In genomic region chr4:108743021-108743420, GRCh38 we compare ENCODE assay signal across 18 cellular contexts. TPM values are rescaled to one million over a fixed set of nuclear protein-coding genes. Genes with fewer than 3 reads are reported as not detected.
DNase-seq lines count a peak whose midpoint lies in the region; ATAC-seq and TF ChIP-seq lines count a peak whose summit lies in the region.
"Had no signal": no experiment of that assay in that cellular context is flagged by ENCODE, and none has a peak within 500 bp of the region (broad histone marks: within the 10 kb centered on the region; RNA-seq: fewer than 3 reads in every experiment).

No MANE protein-coding gene starts in this region.

- peak; percentile 66 for TF ChIP-seq RAD21 in liver (IDR thresholded peaks at IDR 0.05)

- CTCF ChIA-PET in AG04449 (lab: Yijun Ruan, JAX): no interaction called here

- no peaks in the 10 kb centered on the region for H3K36me3 Mint-ChIP-seq in HFFc6 (ENCODE audit: low read depth)

- no peak overlapping the region for H3K27ac Mint-ChIP-seq in HFFc6

- peaks cover 6% of the 10 kb centered on the region for H3K27me3 Mint-ChIP-seq in HFFc6 (ENCODE audit: insufficient read depth)

- H3K27ac ChIP-seq in liver (ENCODE audit: low read depth in 1 of 2, low read length in 2 of 2) (no peak overlapping the region), prostate gland (no peak overlapping the region)

- H3K4me3 Mint-ChIP-seq in HFFc6: no peak overlapping the region; the same call in 1 of the 2 replicates

- H3K27me3 ChIP-seq in liver (ENCODE audit: control insufficient read depth in 4 of 4, insufficient read depth in 4 of 4, low read length in 3 of 4) (no peaks in the 10 kb centered on the region), prostate gland (replicated peaks; ENCODE audit: insufficient read depth) (no peaks in the 10 kb centered on the region)

- no peaks in the 10 kb centered on the region for H3K9me3 ChIP-seq in liver (ENCODE audit: control insufficient read depth in 4 of 4, low read length in 3 of 4)
- no peaks in the 10 kb centered on the region for H3K9me3 ChIP-seq in prostate gland
- H3K9me3 ChIP-seq: HAP-1 had no signal

- no peak for TF ChIP-seq POLR2A in prostate gland (IDR thresholded peaks at IDR 0.05)

- WGBS in liver: 64% methylated on average over 8 of the region's 8 CpGs
- 61% methylated on average over 8 of the region's 8 CpGs for WGBS in prostate gland

- H3K4me3 ChIP-seq in AG04449 (ENCODE audit: low read depth, low read length): no peak overlapping the region
- no peak overlapping the region for H3K4me3 ChIP-seq in liver (ENCODE audit: low read depth in 1 of 3, low read length in 3 of 3)
- no peak overlapping the region for H3K4me3 ChIP-seq in prostate gland
- H3K4me3 ChIP-seq: HAP-1 had no signal

- no peak for ATAC-seq in GM18498 (IDR thresholded peaks at IDR 0.05; ENCODE audit: unreplicated experiment)
- no peak for ATAC-seq in HG03039 (IDR thresholded peaks at IDR 0.05; ENCODE audit: unreplicated experiment)

- H3K4me1 Mint-ChIP-seq in HFFc6 (ENCODE audit: low read depth): no peaks in the 10 kb centered on the region; the same call in 1 of the 2 replicates

- no peak overlapping the region for H3K9ac ChIP-seq in liver (ENCODE audit: low read depth in 1 of 2, low read length in 2 of 2)

- no peak for DNase-seq in AG04449 (ENCODE audit: low read depth, low spot score)
- no peak for DNase-seq in HFFc6
- peak; percentile 19 for DNase-seq in cerebellar cortex (ENCODE audit: low spot score)
- DNase-seq in GDM1 (lab: John Stamatoyannopoulos, UW): no peak
- DNase-seq in prostate gland (ENCODE audit: low spot score): no peak
- DNase-seq: activated CD4-positive, alpha-beta T cell treated with anti-CD3 and anti-CD28 coated beads, Interleukin-2, amount 50 U/mL, for 1 hour; amniotic stem cell; Calu3; KG1; NCI-H146; NCI-H69; RPMI8226 had no signal

- POLR2A ChIA-PET in AG04449 (lab: Yijun Ruan, JAX): no interaction called here

- H3K9me3 Mint-ChIP-seq in HFFc6: no peaks in the 10 kb centered on the region

- H3K4me1 ChIP-seq in liver (ENCODE audit: control insufficient read depth in 4 of 4, insufficient read depth in 4 of 4, low read length in 3 of 4): peaks cover 3 to 14% (median 9%) of the 10 kb centered on the region in 4 donors
- no peaks in the 10 kb centered on the region for H3K4me1 ChIP-seq in prostate gland (replicated peaks)
- H3K4me1 ChIP-seq: HAP-1 had no signal

- intact Hi-C loops in prostate gland (cut with DNase I): no loop called here

- H3K36me3 ChIP-seq in liver (ENCODE audit: control insufficient read depth in 4 of 4, insufficient read depth in 3 of 4, low read depth in 1 of 4, low read length in 3 of 4) (peaks cover 5 to 28% (median 19%) of the 10 kb centered on the region in 4 donors), prostate gland (no peaks in the 10 kb centered on the region)
- H3K36me3 ChIP-seq: HAP-1 had no signal

- TF ChIP-seq CTCF in AG04449 (IDR thresholded peaks at IDR 0.05; ENCODE audit: insufficient read depth, low read length, missing control alignments) (peak; percentile 9), HFFc6 (IDR thresholded peaks at IDR 0.05) (peak; percentile 16; the same call in 1 of the 2 replicates), liver (IDR thresholded peaks at IDR 0.05; ENCODE audit: low read depth, low read length, missing input control) (peak; percentile 25), prostate gland (IDR thresholded peaks at IDR 0.05) (no peak)

TF ChIP-seq in liver, 16 proteins besides CTCF, POLR2A, EP300 and RAD21:
- TF ChIP-seq NR2F2 (IDR thresholded peaks at IDR 0.05): no peak
- peak in 1 of 2 donors; percentile 18 for TF ChIP-seq HNF4A (conservative IDR thresholded peaks at IDR 0.05)
- TF ChIP-seq, protein P1, sequence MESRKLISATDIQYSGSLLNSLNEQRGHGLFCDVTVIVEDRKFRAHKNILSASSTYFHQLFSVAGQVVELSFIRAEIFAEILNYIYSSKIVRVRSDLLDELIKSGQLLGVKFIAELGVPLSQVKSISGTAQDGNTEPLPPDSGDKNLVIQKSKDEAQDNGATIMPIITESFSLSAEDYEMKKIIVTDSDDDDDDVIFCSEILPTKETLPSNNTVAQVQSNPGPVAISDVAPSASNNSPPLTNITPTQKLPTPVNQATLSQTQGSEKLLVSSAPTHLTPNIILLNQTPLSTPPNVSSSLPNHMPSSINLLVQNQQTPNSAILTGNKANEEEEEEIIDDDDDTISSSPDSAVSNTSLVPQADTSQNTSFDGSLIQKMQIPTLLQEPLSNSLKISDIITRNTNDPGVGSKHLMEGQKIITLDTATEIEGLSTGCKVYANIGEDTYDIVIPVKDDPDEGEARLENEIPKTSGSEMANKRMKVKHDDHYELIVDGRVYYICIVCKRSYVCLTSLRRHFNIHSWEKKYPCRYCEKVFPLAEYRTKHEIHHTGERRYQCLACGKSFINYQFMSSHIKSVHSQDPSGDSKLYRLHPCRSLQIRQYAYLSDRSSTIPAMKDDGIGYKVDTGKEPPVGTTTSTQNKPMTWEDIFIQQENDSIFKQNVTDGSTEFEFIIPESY (IDR thresholded peaks at IDR 0.05): no peak
- no peak for TF ChIP-seq REST (IDR thresholded peaks at IDR 0.05)
- no peak for TF ChIP-seq TAF1 (conservative IDR thresholded peaks at IDR 0.05)

RNA-seq across cellular contexts. Expression of gene ETNPPL, which starts 19.8 kb away (rescaled TPM):
- not detected for total RNA-seq in HFFc6 (2021; fragmentation: NEBNext Ultra II Directional; extraction: Animal tissue kit (Norgen Biotek cat#: 25700))
- total RNA-seq in liver (10 to 100 TPM in 1 of 2 donors, 1 to 10 TPM in 1; 2.5 to 43.3 TPM), prostate gland (1 to 10 TPM in 1 of 2 donors, not detected in 1; 1.1 TPM)
- polyA plus RNA-seq in liver: 10 to 100 TPM; 17.7 to 32.8 TPM
- total RNA-seq: mesenteric fat pad; T-helper 2 cell treated with Interferon-gamma antibody and Interleukin-4, amounts not matched to agents 100 ng/mL and 5 ng/mL, for 36 hours had no signal

Comparison
In these comparisons a context has a peak if more than half of its experiments do, and no peak if none do; other contexts are left out.
1. CTCF ChIP-seq: peak in AG04449 (single experiment), HFFc6 (single experiment) and liver (single experiment); none in prostate gland (0 of 4).